In the genomic region with DNA sequence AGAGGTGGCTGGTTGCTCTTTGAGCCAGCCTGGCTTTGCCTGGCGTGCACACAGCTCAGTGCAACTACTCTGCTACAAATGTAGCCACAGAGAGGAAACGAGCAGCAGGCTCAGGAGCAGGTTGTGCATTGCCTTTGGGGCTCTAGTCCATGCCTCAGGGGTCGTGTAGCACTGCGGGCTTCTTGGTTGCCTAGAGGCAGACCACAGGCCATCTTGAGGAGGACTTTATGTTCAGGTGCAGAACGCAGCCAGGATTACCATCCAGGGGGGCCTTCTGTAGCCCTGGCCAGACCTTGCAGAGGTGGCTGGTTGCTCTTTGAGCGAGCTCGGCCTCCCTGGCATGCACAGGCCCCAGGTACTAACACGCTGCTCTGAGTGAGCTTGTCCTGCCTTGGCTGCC, we compare ENCODE assay signal across 15 cellular contexts. TPM values are rescaled to one million over a fixed set of nuclear protein-coding genes. Genes with fewer than 3 reads are reported as not detected.
"Had no signal": no experiment of that assay in that cellular context is flagged by ENCODE, and none has a peak within 500 bp of the region (broad histone marks: within the 10 kb centered on the region; RNA-seq: fewer than 3 reads in every experiment).

No MANE protein-coding gene starts in this region.

RNA-seq across cellular contexts. Expression of a gene that starts 41.2 kb away (rescaled TPM):
- total RNA-seq: activated B cell treated with CpG ODN at 0.5 μM for 24 hours; activated CD4-positive, alpha-beta memory T cell treated with anti-CD3 and anti-CD28 coated beads for 36 hours; activated CD4-positive, alpha-beta memory T cell treated with anti-CD3 and anti-CD28 coated beads, Interleukin-2, amount 10 ng/mL, durations not matched to agents 7 days and 5 days; activated CD4-positive, alpha-beta T cell treated with anti-CD3 and anti-CD28 coated beads for 36 hours; activated CD4-positive, alpha-beta T cell treated with anti-CD3 and anti-CD28 coated beads, Interleukin-2, amount 10 ng/mL, durations not matched to agents 24 days and 14 days; activated CD4-positive, alpha-beta T cell treated with anti-CD3 and anti-CD28 coated beads, Interleukin-2, amount 10 ng/mL, durations not matched to agents 7 days and 5 days; activated CD8-positive, alpha-beta memory T cell treated with anti-CD3 and anti-CD28 coated beads for 36 hours; activated CD8-positive, alpha-beta memory T cell treated with anti-CD3 and anti-CD28 coated beads, Interleukin-2, amount 10 ng/mL, durations not matched to agents 7 days and 5 days; activated CD8-positive, alpha-beta T cell treated with anti-CD3 and anti-CD28 coated beads for 36 hours; activated CD8-positive, alpha-beta T cell treated with anti-CD3 and anti-CD28 coated beads, Interleukin-2, amount 10 ng/mL, durations not matched to agents 7 days and 5 days; T-cell; T-helper 1 cell treated with Interleukin-12 subunit alpha and Interleukin-12 subunit beta and Interleukin-4 antibody, amounts not matched to agents 30 ng/mL and 1 ng/mL, for 36 hours; T-helper 17 cell; T-helper 2 cell treated with Interferon-gamma antibody and Interleukin-4, amounts not matched to agents 100 ng/mL and 5 ng/mL, for 36 hours; WTC11 had no signal
